ENCODE assay signal across 20 cellular contexts in the genomic region with DNA sequence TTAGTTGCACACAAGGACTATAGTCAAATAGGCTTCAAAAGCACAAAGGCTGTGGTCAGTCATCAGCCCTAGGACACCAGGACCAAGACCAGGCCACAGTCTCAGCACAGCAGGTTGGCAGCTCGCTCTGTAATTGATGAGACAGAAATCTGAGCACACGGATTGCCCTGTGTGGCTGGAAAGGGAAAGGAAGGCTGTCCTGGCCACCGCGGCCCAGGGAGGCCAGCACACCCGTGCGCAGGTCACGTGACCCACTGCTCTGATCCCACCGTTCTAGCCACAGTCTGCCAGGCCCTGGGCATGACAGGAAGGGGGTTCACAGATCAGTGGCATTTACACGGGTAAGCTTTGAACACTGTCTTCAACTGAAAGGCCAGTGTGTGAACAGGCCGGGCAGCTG. TPM values are rescaled to one million over a fixed set of nuclear protein-coding genes. Genes with fewer than 3 reads are reported as not detected.
DNase-seq lines count a peak whose midpoint lies in the region; ATAC-seq and TF ChIP-seq lines count a peak whose summit lies in the region.
"Had no signal": no experiment of that assay in that cellular context is flagged by ENCODE, and none has a peak within 500 bp of the region (broad histone marks: within the 10 kb centered on the region; RNA-seq: fewer than 3 reads in every experiment).

No MANE protein-coding gene starts in this region.

- H3K27ac ChIP-seq in C4-2B (peak overlapping the region; percentile 19; the same call in 1 of the 2 replicates), neural progenitor cell (no peak overlapping the region)
- H3K27ac ChIP-seq: A549, KMS-11 had no signal

- H3K4me1 Mint-ChIP-seq in WTC11 (peaks cover 17% of the 10 kb centered on the region), neural progenitor cell (peaks cover 22% of the 10 kb centered on the region)

- TF ChIP-seq CTCF in C4-2B (conservative IDR thresholded peaks at IDR 0.05) (no peak), WTC11 (IDR thresholded peaks at IDR 0.05) (no peak), neural progenitor cell (IDR thresholded peaks at IDR 0.05) (no peak)

- POLR2A ChIA-PET in WTC11 (lab: Charles Lee): no interaction called here

- peaks cover 4% of the 10 kb centered on the region for H3K79me2 ChIP-seq in neural progenitor cell (ENCODE audit: low read depth)

- H3K27ac Mint-ChIP-seq in WTC11: no peak overlapping the region
- H3K27ac Mint-ChIP-seq in neural progenitor cell: peak overlapping the region; percentile 53
- H3K27ac Mint-ChIP-seq: HFFc6 had no signal

- no peak overlapping the region for H2AFZ ChIP-seq in neural progenitor cell (replicated peaks)

- DNase-seq in WTC11 (ENCODE audit: low spot score) (no peak), neural progenitor cell (ENCODE audit: low spot score) (no peak), DMS 273 (lab: John Stamatoyannopoulos, UW; ENCODE audit: unreplicated experiment) (no peak)
- no peak for DNase-seq in effector CD8-positive, alpha-beta T cell (lab: John Stamatoyannopoulos, UW)
- DNase-seq: CD4-positive, alpha-beta memory T cell; HFFc6; NCI-H1417; NCI-H187; NCI-H2107; NCI-H510A treated with DMSO at 0.1 percent for 48 hours; NCI-H774; OCI-M1; RPMI8226; SIG-M5 had no signal

- H3F3A ChIP-seq in neural progenitor cell (ENCODE audit: low read depth): peaks cover 21% of the 10 kb centered on the region

- H3K9me3 ChIP-seq in neural progenitor cell (ENCODE audit: low read depth) (no peaks in the 10 kb centered on the region), skeletal muscle satellite cell (replicated peaks; ENCODE audit: low read length) (no peaks in the 10 kb centered on the region)
- H3K9me3 ChIP-seq: A549 had no signal

- no peak for ATAC-seq in WTC11
- ATAC-seq in GM18873 (IDR thresholded peaks at IDR 0.05; ENCODE audit: low FRiP score, unreplicated experiment): no peak
- ATAC-seq: A549, HepG2 had no signal

- H3K4me3 ChIP-seq in neural progenitor cell (no peak overlapping the region), skeletal muscle satellite cell (ENCODE audit: low read length) (no peak overlapping the region)
- H3K4me3 ChIP-seq: A549 had no signal

- CTCF ChIA-PET in WTC11 (lab: Charles Lee): interaction anchor here (1.2 kb wide), 1 partner anchor 58 kb away, joined by 3 read pairs; no protein-coding TSS in a partner anchor

- H3K27me3 Mint-ChIP-seq in WTC11 (ENCODE audit: low read depth) (peaks cover 15% of the 10 kb centered on the region), neural progenitor cell (ENCODE audit: insufficient read depth, low read depth) (peaks cover 12% of the 10 kb centered on the region)
- H3K27me3 Mint-ChIP-seq: CD4-positive, alpha-beta memory T cell had no signal

- H3K4me3 Mint-ChIP-seq in WTC11 (no peak overlapping the region), neural progenitor cell (no peak overlapping the region)
- H3K4me3 Mint-ChIP-seq: HFFc6 had no signal

- H3K4me2 ChIP-seq in neural progenitor cell (no peak overlapping the region), skeletal muscle satellite cell (ENCODE audit: low read length) (no peak overlapping the region)
- H3K4me2 ChIP-seq: A549, KMS-11 had no signal

- H4K20me1 ChIP-seq in neural progenitor cell (ENCODE audit: low read depth): peaks cover 11% of the 10 kb centered on the region

- peaks cover 15% of the 10 kb centered on the region for H3K4me1 ChIP-seq in neural progenitor cell
- H3K4me1 ChIP-seq in skeletal muscle satellite cell (ENCODE audit: control insufficient read depth, insufficient read depth, low read length): peaks cover 28% of the 10 kb centered on the region

- no peaks in the 10 kb centered on the region for H3K36me3 ChIP-seq in neural progenitor cell
- no peaks in the 10 kb centered on the region for H3K36me3 ChIP-seq in skeletal muscle satellite cell (ENCODE audit: insufficient read depth, low read length)

- H3K9ac ChIP-seq in neural progenitor cell (no peak overlapping the region), skeletal muscle satellite cell (ENCODE audit: low read depth, low read length) (peak overlapping the region; percentile 9)
- H3K9ac ChIP-seq: KMS-11 had no signal

- no peaks in the 10 kb centered on the region for H3K36me3 Mint-ChIP-seq in WTC11
- H3K36me3 Mint-ChIP-seq in neural progenitor cell: peaks cover 3% of the 10 kb centered on the region

- H3K9me3 Mint-ChIP-seq in WTC11 (no peaks in the 10 kb centered on the region), neural progenitor cell (no peaks in the 10 kb centered on the region)
- H3K9me3 Mint-ChIP-seq: CD4-positive, alpha-beta memory T cell; HFFc6 had no signal

- peaks cover 12% of the 10 kb centered on the region for H3K27me3 ChIP-seq in neural progenitor cell
- H3K27me3 ChIP-seq in skeletal muscle satellite cell (ENCODE audit: control insufficient read depth, insufficient read depth, low read length): no peaks in the 10 kb centered on the region

TF ChIP-seq in WTC11, 78 proteins besides CTCF, POLR2A, EP300 and RAD21:
- TF ChIP-seq, protein P1, sequence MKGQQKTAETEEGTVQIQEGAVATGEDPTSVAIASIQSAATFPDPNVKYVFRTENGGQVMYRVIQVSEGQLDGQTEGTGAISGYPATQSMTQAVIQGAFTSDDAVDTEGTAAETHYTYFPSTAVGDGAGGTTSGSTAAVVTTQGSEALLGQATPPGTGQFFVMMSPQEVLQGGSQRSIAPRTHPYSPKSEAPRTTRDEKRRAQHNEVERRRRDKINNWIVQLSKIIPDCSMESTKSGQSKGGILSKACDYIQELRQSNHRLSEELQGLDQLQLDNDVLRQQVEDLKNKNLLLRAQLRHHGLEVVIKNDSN (CRISPR knock-in tag; IDR thresholded peaks at IDR 0.05): peak; percentile 41; the same call in 1 of the 2 replicates
- TF ChIP-seq ZNF281 (CRISPR knock-in tag; IDR thresholded peaks at IDR 0.05): no peak

RNA-seq across cellular contexts. Expression of gene ADARB1, which starts 3.4 kb away (rescaled TPM):
- 12.8 to 15.1 TPM (median 14.6 TPM) in 3 replicates for total RNA-seq in WTC11 (2021)
- total RNA-seq in neural progenitor cell (ENCODE audit: low replicate concordance): 5.1 and 8.4 TPM in 2 replicates
- total RNA-seq in skeletal muscle satellite cell (2012; rRNA removed): 2.5 and 7.4 TPM in 2 replicates
